In genomic region chr2:120470041-120470716, GRCh38 we compare ENCODE assay signal across 1 cellular context.
TF ChIP-seq lines count a peak whose summit lies in the region.

No MANE protein-coding gene starts in this region.

TF ChIP-seq in HepG2, 621 proteins besides CTCF, POLR2A, EP300 and RAD21 (continued from another document and continues in another):
- no peak for TF ChIP-seq ZNF749 (CRISPR knock-in tag; IDR thresholded peaks at IDR 0.05; ENCODE audit: borderline replicate concordance)
- no peak for TF ChIP-seq RBM39 (IDR thresholded peaks at IDR 0.05; ENCODE audit: low read depth, low read length, poor library complexity, severe bottlenecking)
- TF ChIP-seq PATZ1 (CRISPR knock-in tag; IDR thresholded peaks at IDR 0.05), result peak; percentile 90
- peak; percentile 77; the same call in 1 of the 2 replicates for TF ChIP-seq HOXD1 (CRISPR knock-in tag; IDR thresholded peaks at IDR 0.05)
- peak; percentile 51; the same call in 1 of the 2 replicates for TF ChIP-seq JUNB (CRISPR knock-in tag; IDR thresholded peaks at IDR 0.05; ENCODE audit: borderline replicate concordance)
- TF ChIP-seq ZNF446 (CRISPR knock-in tag; IDR thresholded peaks at IDR 0.05), result no peak
- TF ChIP-seq SRSF1 (optimal IDR thresholded peaks at IDR 0.05; ENCODE audit: low read depth, low read length), result no peak
- TF ChIP-seq SMAD1 (CRISPR knock-in tag; IDR thresholded peaks at IDR 0.05; ENCODE audit: borderline replicate concordance, low read depth), result peak; percentile 88; the same call in 1 of the 2 replicates
- TF ChIP-seq NFAT5 (CRISPR knock-in tag; IDR thresholded peaks at IDR 0.05), result no peak
- TF ChIP-seq NR3C1 (CRISPR knock-in tag; IDR thresholded peaks at IDR 0.05), result no peak
- peak; percentile 69 for TF ChIP-seq SKI (IDR thresholded peaks at IDR 0.05; ENCODE audit: partially characterized antibody)
- peak; percentile 38 for TF ChIP-seq STAG1 (CRISPR knock-in tag; IDR thresholded peaks at IDR 0.05)
- TF ChIP-seq ZC3H4 (CRISPR knock-in tag; IDR thresholded peaks at IDR 0.05; ENCODE audit: borderline replicate concordance), result no peak
- no peak for TF ChIP-seq HNRNPH1 (optimal IDR thresholded peaks at IDR 0.05; ENCODE audit: low read depth, low read length)
- TF ChIP-seq NFIC (IDR thresholded peaks at IDR 0.05; ENCODE audit: low read length), result no peak
- no peak for TF ChIP-seq HES4 (CRISPR knock-in tag; IDR thresholded peaks at IDR 0.05; ENCODE audit: borderline replicate concordance)
- TF ChIP-seq ZNF414 (CRISPR knock-in tag; IDR thresholded peaks at IDR 0.05), result no peak
- TF ChIP-seq ZNF556 (CRISPR knock-in tag; IDR thresholded peaks at IDR 0.05; ENCODE audit: borderline replicate concordance), result peak; percentile 91; the same call in 1 of the 2 replicates
- TF ChIP-seq ZNF672 (CRISPR knock-in tag; IDR thresholded peaks at IDR 0.05), result no peak
- TF ChIP-seq NCOR1 (IDR thresholded peaks at IDR 0.05; ENCODE audit: borderline replicate concordance, low read length), result no peak
- no peak; the same call in 1 of the 2 replicates for TF ChIP-seq ZNF460 (CRISPR knock-in tag; IDR thresholded peaks at IDR 0.05; ENCODE audit: borderline replicate concordance)
- no peak for TF ChIP-seq PHB2 (IDR thresholded peaks at IDR 0.05; ENCODE audit: partially characterized antibody)
- TF ChIP-seq ZNF235 (CRISPR knock-in tag; IDR thresholded peaks at IDR 0.05; ENCODE audit: borderline replicate concordance), result no peak
- TF ChIP-seq GMEB2 (CRISPR knock-in tag; IDR thresholded peaks at IDR 0.05; ENCODE audit: low read depth), result no peak
- TF ChIP-seq ZNF574 (CRISPR knock-in tag; IDR thresholded peaks at IDR 0.05), result peak; percentile 71
- TF ChIP-seq SP1 (IDR thresholded peaks at IDR 0.05), result no peak
- no peak for TF ChIP-seq SP1 (CRISPR knock-in tag; IDR thresholded peaks at IDR 0.05)
- 0 out of 2 replicates have a peak, but pooled peaks have one; percentile 43 for TF ChIP-seq E2F2 (CRISPR knock-in tag; IDR thresholded peaks at IDR 0.05; ENCODE audit: borderline replicate concordance)
- no peak; the same call in 1 of the 2 replicates for TF ChIP-seq LRRFIP1 (CRISPR knock-in tag; conservative IDR thresholded peaks at IDR 0.05)
- TF ChIP-seq ZNF274 (CRISPR knock-in tag; IDR thresholded peaks at IDR 0.05), result peak; percentile 58; the same call in 1 of the 2 replicates
- TF ChIP-seq RFX3 (CRISPR knock-in tag; IDR thresholded peaks at IDR 0.05), result peak; percentile 53
- peak; percentile 43; the same call in 1 of the 2 replicates for TF ChIP-seq ZNF615 (CRISPR knock-in tag; IDR thresholded peaks at IDR 0.05; ENCODE audit: borderline replicate concordance)
- no peak for TF ChIP-seq FLYWCH1 (CRISPR knock-in tag; IDR thresholded peaks at IDR 0.05)
- TF ChIP-seq TIGD3 (CRISPR knock-in tag; IDR thresholded peaks at IDR 0.05; ENCODE audit: borderline replicate concordance), result no peak
- TF ChIP-seq HDAC2 (CRISPR knock-in tag; IDR thresholded peaks at IDR 0.05), result peak; percentile 98
- peak; percentile 90; the same call in 1 of the 2 replicates for TF ChIP-seq ZNF710 (CRISPR knock-in tag; IDR thresholded peaks at IDR 0.05; ENCODE audit: borderline replicate concordance)
